26 cellular contexts compared by ENCODE assay signal in the genomic region with DNA sequence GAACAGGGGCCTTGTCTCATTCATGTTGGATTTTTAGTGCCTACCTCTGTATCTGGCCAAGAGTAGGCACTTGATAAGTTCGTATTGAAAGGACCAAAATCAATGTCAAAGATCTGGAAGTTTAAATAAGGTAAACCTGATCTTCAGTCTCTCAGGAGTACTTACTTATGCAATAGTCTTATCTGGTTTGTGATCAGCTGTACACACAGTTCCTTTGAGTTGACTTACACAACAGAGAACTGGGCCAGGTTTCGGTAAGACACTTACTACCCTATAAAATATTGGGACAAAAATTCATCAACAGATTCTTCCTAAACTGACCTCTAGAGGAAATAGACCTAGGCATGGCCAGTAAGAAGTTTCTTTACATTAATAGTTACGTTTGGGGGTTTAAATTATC.
"Had no signal": no experiment of that assay in that cellular context is flagged by ENCODE, and none has a peak within 500 bp of the region (broad histone marks: within the 10 kb centered on the region; RNA-seq: fewer than 3 reads in every experiment).

No MANE protein-coding gene starts in this region.

- H3K27ac ChIP-seq: colonic mucosa, esophagus muscularis mucosa, foreskin keratinocyte, gastroesophageal sphincter, heart right ventricle, left lung, psoas muscle, sigmoid colon, thoracic aorta, tibial nerve, upper lobe of left lung had no signal

- H3K4me3 ChIP-seq: colonic mucosa, esophagus muscularis mucosa, gastroesophageal sphincter, heart right ventricle, left lung, psoas muscle, sigmoid colon, thoracic aorta, tibial nerve, upper lobe of left lung had no signal

- H3K9me3 ChIP-seq: colonic mucosa, esophagus muscularis mucosa, heart right ventricle, left lung, psoas muscle, sigmoid colon, thoracic aorta, tibial nerve, upper lobe of left lung had no signal

- H3K36me3 ChIP-seq: colonic mucosa, esophagus muscularis mucosa, gastroesophageal sphincter, heart right ventricle, left lung, sigmoid colon, thoracic aorta, tibial nerve, upper lobe of left lung had no signal

- DNase-seq: colonic mucosa; effector CD8-positive, alpha-beta T cell; endodermal cell; foreskin keratinocyte; heart right ventricle; hippocampal formation; left cardiac atrium; left lung; mesendoderm; midbrain; naive thymus-derived CD4-positive, alpha-beta T cell; nephron progenitor cell; nucleus accumbens; psoas muscle; right cardiac atrium; sigmoid colon; stimulated activated CD4-positive, alpha-beta T cell treated with anti-CD3 and anti-CD28 coated beads, Interleukin-2, amount 100 ng/mL, for 24 hours; stimulated activated CD4-positive, alpha-beta T cell treated with anti-CD3 and anti-CD28 coated beads, Interleukin-4, amount 100 ng/mL, for 4 hours; upper lobe of left lung had no signal

- H3K27me3 ChIP-seq: colonic mucosa, esophagus muscularis mucosa, foreskin keratinocyte, gastroesophageal sphincter, heart right ventricle, left lung, sigmoid colon, tibial nerve, upper lobe of left lung had no signal

- ATAC-seq: foreskin keratinocyte; gastroesophageal sphincter; heart right ventricle; left cardiac atrium; left lung; naive thymus-derived CD4-positive, alpha-beta T cell; psoas muscle; right cardiac atrium; stimulated activated memory B cell treated with anti-CD40 and anti-IgM and Interleukin-4, amounts not matched to agents 10 μg/mL and 1 μg/mL and 100 μg/mL, for 72 hours had no signal

- H3K4me1 ChIP-seq: colonic mucosa, esophagus muscularis mucosa, foreskin keratinocyte, gastroesophageal sphincter, heart right ventricle, left lung, psoas muscle, sigmoid colon, tibial nerve, upper lobe of left lung had no signal

- FAIRE-seq: islet of Langerhans, urothelium cell line had no signal
